35 cellular contexts compared by ENCODE assay signal in the genomic region with DNA sequence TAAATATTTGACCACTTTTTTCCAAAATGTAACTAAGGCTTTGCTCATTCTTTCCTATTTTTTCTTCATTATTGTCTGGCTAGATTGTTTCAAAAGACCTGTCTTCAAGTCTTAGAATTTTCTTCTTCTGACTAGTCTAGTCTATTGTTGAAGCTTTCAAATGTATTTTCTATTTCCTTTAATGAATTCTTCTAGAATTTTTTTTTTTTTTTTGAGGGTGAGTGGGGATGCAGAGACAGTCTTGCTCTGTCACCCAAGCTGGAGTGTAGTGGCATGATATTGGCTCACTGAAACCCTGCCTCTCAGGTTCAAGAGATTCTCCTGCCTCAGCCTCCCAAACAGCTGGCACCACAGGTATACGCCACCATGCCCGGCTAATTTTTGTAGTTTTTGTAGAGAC.
"Had no signal": no experiment of that assay in that cellular context is flagged by ENCODE, and none has a peak within 500 bp of the region (broad histone marks: within the 10 kb centered on the region; RNA-seq: fewer than 3 reads in every experiment).

No MANE protein-coding gene starts in this region.

- DNase-seq: Karpas-422, Kasumi-1, MG63, MM.1S, MV-4-11, NCI-H1048, NCI-H1092, NCI-H1092 treated with DMSO at 0.1 percent for 48 hours, NCI-H1105, NCI-H1105 treated with DMSO at 0.1 percent for 48 hours, NCI-H1417, NCI-H1417 treated with DMSO at 0.1 percent for 48 hours, NCI-H1436, NCI-H1436 treated with DMSO at 0.1 percent for 48 hours, NCI-H146, NCI-H1694, NCI-H1694 treated with DMSO at 0.1 percent for 48 hours, NCI-H187, NCI-H187 treated with DMSO at 0.1 percent for 48 hours, NCI-H1930, NCI-H2029, NCI-H2029 treated with DMSO at 0.1 percent for 48 hours, NCI-H2081, NCI-H2081 treated with DMSO at 0.1 percent for 48 hours, NCI-H2107, NCI-H2171, NCI-H2171 treated with DMSO at 0.1 percent for 48 hours, NCI-H2227 treated with DMSO at 0.1 percent for 48 hours, NCI-H226, NCI-H345, NCI-H446, NCI-H446 treated with DMSO at 0.1 percent for 48 hours, NCI-H510A, NCI-H510A treated with DMSO at 0.1 percent for 48 hours, NCI-H524 had no signal

- H3K4me3 ChIP-seq: MG63 had no signal

- H3K27me3 ChIP-seq: MG63 had no signal

- H3K9me3 ChIP-seq: MG63 had no signal

- H3K36me3 ChIP-seq: MG63 had no signal
